Comparison of ENCODE assay signal across 24 cellular contexts in genomic region chr10:79170226-79170752, GRCh38.
"Had no signal": no experiment of that assay in that cellular context is flagged by ENCODE, and none has a peak within 500 bp of the region (broad histone marks: within the 10 kb centered on the region; RNA-seq: fewer than 3 reads in every experiment).

No MANE protein-coding gene starts in this region.

- H3K27me3 ChIP-seq: foreskin keratinocyte, pancreas, suprapubic skin, tibial artery had no signal

- FAIRE-seq: islet of Langerhans, pancreas had no signal

- DNase-seq: activated CD4-positive, alpha-beta memory T cell treated with anti-CD3 and anti-CD28 coated beads for 36 hours; activated CD4-positive, alpha-beta T cell treated with anti-CD3 and anti-CD28 coated beads, Interleukin-2, amount 10 ng/mL, durations not matched to agents 24 days and 14 days; activated CD8-positive, alpha-beta memory T cell treated with anti-CD3 and anti-CD28 coated beads, Interleukin-2, amount 50 U/mL, for 4 hours; activated effector memory CD4-positive, alpha-beta T cell treated with anti-CD3 and anti-CD28 coated beads, Interleukin-2, amount 50 U/mL, for 16 hours; activated naive CD4-positive, alpha-beta T cell treated with anti-CD3 and anti-CD28 coated beads for 36 hours; activated naive CD8-positive, alpha-beta T cell treated with anti-CD3 and anti-CD28 coated beads for 36 hours; activated T-cell treated with anti-CD3 and anti-CD28 coated beads, Interleukin-2, amount 50 U/mL, for 1 hour; central memory CD4-positive, alpha-beta T cell; endodermal cell; foreskin keratinocyte; left cardiac atrium; naive thymus-derived CD4-positive, alpha-beta T cell; nucleus accumbens; pancreas; retina; stimulated activated naive CD4-positive, alpha-beta T cell; T-helper 9 cell; tibial artery; WERI-Rb-1 had no signal

- H3K36me3 ChIP-seq: prostate gland had no signal

- H3K4me3 ChIP-seq: pancreas, prostate gland, suprapubic skin, tibial artery had no signal

- H3K27ac ChIP-seq: foreskin keratinocyte, pancreas, prostate gland, suprapubic skin, tibial artery, WERI-Rb-1 had no signal

- H3K4me1 ChIP-seq: foreskin keratinocyte, pancreas, prostate gland had no signal

- ATAC-seq: activated CD4-positive, CD25-positive, alpha-beta regulatory T cell treated with anti-CD3 and anti-CD28 coated beads, Interleukin-2, amount 50 U/mL, for 24 hours; esophagus mucosa; foreskin keratinocyte; left cardiac atrium; naive thymus-derived CD4-positive, alpha-beta T cell; pancreas had no signal

- H3K9me3 ChIP-seq: pancreas, prostate gland, suprapubic skin, tibial artery had no signal
